Comparison of ENCODE assay signal across 8 cellular contexts in genomic region chr17:47895856-47896671, GRCh38. TPM values are rescaled to one million over a fixed set of nuclear protein-coding genes. Genes with fewer than 3 reads are reported as not detected.
A peak's percentile ranks its signal among the peaks of the same experiment; 100 is the strongest.
DNase-seq lines count a peak whose midpoint lies in the region; ATAC-seq and TF ChIP-seq lines count a peak whose summit lies in the region.

Gene SP2 (plus strand): TSS chr17:47896236. CDS start chr17:47896287, 51 bp downstream.

- 0 out of 2 replicates have a peak, but pooled peaks cover 11% of the 10 kb centered on the region for H3K36me3 Mint-ChIP-seq in HFFc6 (ENCODE audit: low read depth)
- H3K36me3 Mint-ChIP-seq in activated naive CD4-positive, alpha-beta T cell treated with anti-CD3 and anti-CD28 coated beads, Interleukin-2, amount 10 ng/mL, durations not matched to agents 7 days and 5 days = peaks cover 35% of the 10 kb centered on the region

- 0% methylated on average over 7 to 14 of the region's 70 CpGs for WGBS in gastroesophageal sphincter (ENCODE audit: low coverage in 1 of 2), 2 donors

- H3K27me3 Mint-ChIP-seq in HFFc6 (ENCODE audit: insufficient read depth) = peaks cover 3% of the 10 kb centered on the region
- H3K27me3 Mint-ChIP-seq in activated naive CD4-positive, alpha-beta T cell treated with anti-CD3 and anti-CD28 coated beads, Interleukin-2, amount 10 ng/mL, durations not matched to agents 7 days and 5 days = no peaks in the 10 kb centered on the region

- H3K27me3 ChIP-seq in gastroesophageal sphincter = no peaks in the 10 kb centered on the region
- no peaks in the 10 kb centered on the region for H3K27me3 ChIP-seq in neutrophil

- H3K9ac ChIP-seq in SK-N-MC (ENCODE audit: insufficient read length) = peak within 1 kb of the TSS; percentile 98

- no peak for TF ChIP-seq EP300 in gastroesophageal sphincter (IDR thresholded peaks at IDR 0.05)

- peak; percentile 100 for DNase-seq in GM04503 (ENCODE audit: low read depth)
- DNase-seq in HFFc6 = peak; percentile 100
- peak; percentile 100 for DNase-seq in NB4 (ENCODE audit: low read depth)
- DNase-seq in SK-N-MC (ENCODE audit: low read depth, low spot score) = peak; percentile 100
- DNase-seq in activated naive CD4-positive, alpha-beta T cell treated with anti-CD3 and anti-CD28 coated beads, Interleukin-2, amount 10 ng/mL, durations not matched to agents 7 days and 5 days = peak; percentile 100
- DNase-seq in superior temporal gyrus (ENCODE audit: extremely low spot score) = peak; percentile 100

- H3K27ac Mint-ChIP-seq in HFFc6 = peak within 1 kb of the TSS; percentile 97
- H3K27ac Mint-ChIP-seq in activated naive CD4-positive, alpha-beta T cell treated with anti-CD3 and anti-CD28 coated beads, Interleukin-2, amount 10 ng/mL, durations not matched to agents 7 days and 5 days = peak within 1 kb of the TSS; percentile 98

- H3K4me1 ChIP-seq in gastroesophageal sphincter (peaks cover 3 to 57% (median 16%) of the 10 kb centered on the region in 3 donors), neutrophil (ENCODE audit: control insufficient read depth in 1 of 2, insufficient read depth in 1 of 2, low read depth in 1 of 2, low read length in 1 of 2) (peaks cover 40 to 45% of the 10 kb centered on the region in 2 experiments)

- H3K4me3 Mint-ChIP-seq in HFFc6 = peak within 1 kb of the TSS; percentile 97
- peak within 1 kb of the TSS; percentile 92 for H3K4me3 Mint-ChIP-seq in activated naive CD4-positive, alpha-beta T cell treated with anti-CD3 and anti-CD28 coated beads, Interleukin-2, amount 10 ng/mL, durations not matched to agents 7 days and 5 days

- TF ChIP-seq CTCF in HFFc6 (IDR thresholded peaks at IDR 0.05) = peak; percentile 71
- no peak for TF ChIP-seq CTCF in NB4 (IDR thresholded peaks at IDR 0.05; ENCODE audit: low read depth, low read length)
- TF ChIP-seq CTCF in gastroesophageal sphincter (IDR thresholded peaks at IDR 0.05) = peak in 2 of 4 experiments; percentile 22 to 29
- TF ChIP-seq CTCF in neutrophil (IDR thresholded peaks at IDR 0.05) = peak; percentile 16

- H3K36me3 ChIP-seq in SK-N-MC (ENCODE audit: insufficient read depth, low read length) (no peaks in the 10 kb centered on the region; the same call in 1 of the 2 replicates), gastroesophageal sphincter (peaks cover 0 to 13% of the 10 kb centered on the region in 2 donors), neutrophil (peaks cover 12% of the 10 kb centered on the region)

- H3K9me3 Mint-ChIP-seq in HFFc6 = no peaks in the 10 kb centered on the region
- no peaks in the 10 kb centered on the region for H3K9me3 Mint-ChIP-seq in activated naive CD4-positive, alpha-beta T cell treated with anti-CD3 and anti-CD28 coated beads, Interleukin-2, amount 10 ng/mL, durations not matched to agents 7 days and 5 days

- peaks cover 34% of the 10 kb centered on the region for H3K4me1 Mint-ChIP-seq in HFFc6 (ENCODE audit: low read depth)
- H3K4me1 Mint-ChIP-seq in activated naive CD4-positive, alpha-beta T cell treated with anti-CD3 and anti-CD28 coated beads, Interleukin-2, amount 10 ng/mL, durations not matched to agents 7 days and 5 days = peaks cover 49% of the 10 kb centered on the region

- CTCF ChIA-PET in activated naive CD4-positive, alpha-beta T cell treated with anti-CD3 and anti-CD28 coated beads, Interleukin-2, amount 10 ng/mL, durations not matched to agents 7 days and 5 days (lab: Charles Lee) = interaction anchor here (0.9 to 17.9 kb wide), 8 partner anchors 9 to 123 kb away, joined by 3 to 547 read pairs (median 4); partner anchors contain the start of genes CDK5RAP3, LRRC46, MRPL10 and SCRN2

- peak within 1 kb of the TSS; percentile 94 for H3K27ac ChIP-seq in SK-N-MC
- H3K27ac ChIP-seq in gastroesophageal sphincter = peak within 1 kb of the TSS; percentile 97 to 99 (median 99)
- H3K27ac ChIP-seq in neutrophil = peak within 1 kb of the TSS; percentile 98

- H3K9me3 ChIP-seq in SK-N-MC (ENCODE audit: low read depth, low read length) (no peaks in the 10 kb centered on the region), gastroesophageal sphincter (no peaks in the 10 kb centered on the region), neutrophil (no peaks in the 10 kb centered on the region)

- ATAC-seq in gastroesophageal sphincter = peak; percentile 97

- peak; percentile 75 for TF ChIP-seq POLR2A in NB4 (IDR thresholded peaks at IDR 0.05; ENCODE audit: extremely low read depth, insufficient read length)
- TF ChIP-seq POLR2A in gastroesophageal sphincter (IDR thresholded peaks at IDR 0.05) = peak; percentile 86 to 91

- H3K4me3 ChIP-seq in NB4 (ENCODE audit: low read depth, low read length) = peak within 1 kb of the TSS; percentile 93
- H3K4me3 ChIP-seq in SK-N-MC = peak within 1 kb of the TSS; percentile 100
- peak within 1 kb of the TSS; percentile 84 to 86 for H3K4me3 ChIP-seq in gastroesophageal sphincter
- peak within 1 kb of the TSS; percentile 71 to 94 for H3K4me3 ChIP-seq in neutrophil (ENCODE audit: low read depth in 1 of 2, low read length in 1 of 2)

RNA-seq across cellular contexts. Expression of gene SP2, which starts in this region (rescaled TPM):
- total RNA-seq in HFFc6 (2021; fragmentation: NEBNext Ultra II Directional; extraction: Animal tissue kit (Norgen Biotek cat#: 25700)) = 10 to 100 TPM; 10.7 to 17.5 (median 16.4) TPM
- 10 to 100 TPM in 2 of 4 donors, 1 to 10 TPM in 2; 3.4 to 16.2 (median 10.0) TPM for total RNA-seq in gastroesophageal sphincter

Comparison
In these comparisons a context has a peak if more than half of its experiments do, and no peak if none do; other contexts are left out.
1. Peak in every context shown above with its lines: DNase-seq, ATAC-seq, H3K4me3 ChIP-seq and H3K27ac ChIP-seq.